ENCODE assay signal across 10 cellular contexts in genomic region chr15:38853608-38854007, GRCh38.
DNase-seq lines count a peak whose midpoint lies in the region; ATAC-seq and TF ChIP-seq lines count a peak whose summit lies in the region.
"Had no signal": no experiment of that assay in that cellular context is flagged by ENCODE, and none has a peak within 500 bp of the region (broad histone marks: within the 10 kb centered on the region; RNA-seq: fewer than 3 reads in every experiment).

No MANE protein-coding gene starts in this region.

- H3K4ac ChIP-seq in neuronal stem cell (ENCODE audit: low read length) = no peak overlapping the region

- no peak overlapping the region for H3K23ac ChIP-seq in neuronal stem cell (ENCODE audit: low read depth, low read length, poor library complexity)

- no peak for ATAC-seq in gastroesophageal sphincter
- ATAC-seq in GM19023 (IDR thresholded peaks at IDR 0.05; ENCODE audit: unreplicated experiment) = no peak

- no peak overlapping the region for H3K9ac ChIP-seq in neuronal stem cell (ENCODE audit: low read depth, low read length, poor library complexity)
- H3K9ac ChIP-seq: parathyroid adenoma had no signal

- H3K27ac ChIP-seq in neuronal stem cell (replicated peaks; ENCODE audit: low read length) = no peak overlapping the region
- no peak overlapping the region for H3K27ac ChIP-seq in gastroesophageal sphincter
- H3K27ac ChIP-seq: parathyroid adenoma had no signal

- no peak overlapping the region for H3K18ac ChIP-seq in neuronal stem cell (ENCODE audit: low read length)

- TF ChIP-seq CTCF in astrocyte of the spinal cord (IDR thresholded peaks at IDR 0.05; ENCODE audit: low read depth, low read length) (peak; percentile 49), gastroesophageal sphincter (IDR thresholded peaks at IDR 0.05) (no peak)

- in situ Hi-C loops in astrocyte of the spinal cord (cut with HindIII; ENCODE audit: low sequenced_read_pairs) = no loop called here

- no peak overlapping the region for H2BK5ac ChIP-seq in neuronal stem cell (ENCODE audit: low read length)

- no CpG with 5 or more reads among the region's 1 CpG for WGBS in neuronal stem cell (ENCODE audit: extremely low coverage in 2 of 2, insufficient read length in 2 of 2, insufficient replicate concordance in 1 of 2), 2 donors
- 67% methylated on average over 1 of the region's 1 CpG for WGBS in gastroesophageal sphincter (ENCODE audit: low coverage in 1 of 2), 2 donors

- H2AK5ac ChIP-seq in neuronal stem cell (ENCODE audit: low read depth, low read length) = no peak overlapping the region

- no peak overlapping the region for H3K4me2 ChIP-seq in neuronal stem cell (ENCODE audit: insufficient read depth, low read length, poor library complexity, severe bottlenecking)

- DNase-seq in GM03348 (ENCODE audit: low spot score) (peak; percentile 33), NCI-H460 (ENCODE audit: extremely low read depth, low read depth) (peak; percentile 14), astrocyte of the spinal cord (ENCODE audit: low read depth, low spot score) (no peak), neuronal stem cell (ENCODE audit: low spot score) (peak; percentile 8), T1000 (lab: John Stamatoyannopoulos, UW) (no peak), superior temporal gyrus (ENCODE audit: extremely low spot score) (no peak)
- DNase-seq: activated naive CD8-positive, alpha-beta T cell treated with anti-CD3 and anti-CD28 coated beads, Interleukin-2, amount 10 ng/mL, durations not matched to agents 7 days and 5 days had no signal

- H3K4me1 ChIP-seq in neuronal stem cell (ENCODE audit: control insufficient read depth in 2 of 2, insufficient read depth in 1 of 2, low read depth in 1 of 2, low read length in 2 of 2) = no peaks in the 10 kb centered on the region
- H3K4me1 ChIP-seq in gastroesophageal sphincter = no peaks in the 10 kb centered on the region
- H3K4me1 ChIP-seq: parathyroid adenoma had no signal

- no peak overlapping the region for H4K8ac ChIP-seq in neuronal stem cell (ENCODE audit: low read depth, low read length)

- no peak overlapping the region for H2BK12ac ChIP-seq in neuronal stem cell (ENCODE audit: low read length)

- no peak overlapping the region for H3K14ac ChIP-seq in neuronal stem cell (ENCODE audit: low read length)

- H4K91ac ChIP-seq in neuronal stem cell (ENCODE audit: low read depth, low read length, poor library complexity) = no peak overlapping the region

- no peaks in the 10 kb centered on the region for H3K79me1 ChIP-seq in neuronal stem cell (ENCODE audit: low read depth, low read length)

- TF ChIP-seq EP300 in gastroesophageal sphincter (IDR thresholded peaks at IDR 0.05) = no peak

- no peaks in the 10 kb centered on the region for H3K9me3 ChIP-seq in neuronal stem cell (replicated peaks in 1 of 2; ENCODE audit: control insufficient read depth in 2 of 2, insufficient read depth in 1 of 2, low read depth in 1 of 2, low read length in 2 of 2)
- H3K9me3 ChIP-seq in gastroesophageal sphincter = no peaks in the 10 kb centered on the region

- H2BK120ac ChIP-seq in neuronal stem cell (ENCODE audit: low read depth, low read length) = no peak overlapping the region

- H2AFZ ChIP-seq in neuronal stem cell (ENCODE audit: low read length) = no peak overlapping the region
- H2AFZ ChIP-seq: parathyroid adenoma had no signal

- no peak overlapping the region for H2BK15ac ChIP-seq in neuronal stem cell (ENCODE audit: low read length)

- H3K4me3 ChIP-seq in astrocyte of the spinal cord (ENCODE audit: low read depth, low read length) = no peak overlapping the region
- no peak overlapping the region for H3K4me3 ChIP-seq in neuronal stem cell (ENCODE audit: low read length in 2 of 2)
- no peak overlapping the region for H3K4me3 ChIP-seq in gastroesophageal sphincter

- TF ChIP-seq POLR2A in gastroesophageal sphincter (IDR thresholded peaks at IDR 0.05) = no peak

- H3K36me3 ChIP-seq in neuronal stem cell (replicated peaks in 1 of 2; ENCODE audit: control insufficient read depth in 2 of 2, insufficient read depth in 2 of 2, low read length in 2 of 2) = no peaks in the 10 kb centered on the region
- no peaks in the 10 kb centered on the region for H3K36me3 ChIP-seq in gastroesophageal sphincter

- H3K27me3 ChIP-seq in neuronal stem cell (ENCODE audit: control insufficient read depth in 3 of 3, insufficient read depth in 3 of 3, low read depth in 1 of 3, low read length in 3 of 3) = no peaks in the 10 kb centered on the region
- no peaks in the 10 kb centered on the region for H3K27me3 ChIP-seq in gastroesophageal sphincter

Comparison
In these comparisons a context has a peak if more than half of its experiments do, and no peak if none do; other contexts are left out.
1. DNase-seq: peak in GM03348 (single experiment), NCI-H460 (single experiment) and neuronal stem cell (single experiment); none in astrocyte of the spinal cord (single experiment), T1000 (single experiment) and superior temporal gyrus (single experiment).